Comparison of ENCODE assay signal across 8 cellular contexts in genomic region chr10:98045785-98046389, GRCh38. TPM values are rescaled to one million over a fixed set of nuclear protein-coding genes. Genes with fewer than 3 reads are reported as not detected.
DNase-seq lines count a peak whose midpoint lies in the region; ATAC-seq and TF ChIP-seq lines count a peak whose summit lies in the region.

No MANE protein-coding gene starts in this region.

- H2AFZ ChIP-seq in MM.1S (ENCODE audit: low read length), result no peak overlapping the region

- intact Hi-C loops in left cardiac atrium (cut with DNase I) (loop anchor here in 1 of 2 donors (2.0 to 10.0 kb wide), 2 partner anchors 89 to 131 kb away; partner anchors contain the start of gene R3HCC1L), sciatic nerve (cut with DNase I) (no loop called here)

- no peaks in the 10 kb centered on the region for H3K9me2 ChIP-seq in MM.1S (replicated peaks; ENCODE audit: insufficient read depth, low read length)

- H3K9ac ChIP-seq in MM.1S (ENCODE audit: low read length), result no peak overlapping the region

- TF ChIP-seq CTCF in MM.1S (IDR thresholded peaks at IDR 0.05; ENCODE audit: low read length), result peak; percentile 89

- DNase-seq in AG08396 (ENCODE audit: low spot score) (peak; percentile 68), MM.1S (peak; percentile 69), SKM-1 treated with dmso at 0.1 percent for 144 hours (lab: John Stamatoyannopoulos, UW; ENCODE audit: unreplicated experiment) (peak; percentile 27), left cardiac atrium (peak; percentile 55), sciatic nerve (ENCODE audit: low spot score) (peak; percentile 68)
- peak; percentile 24 for DNase-seq in activated naive CD8-positive, alpha-beta T cell treated with anti-CD3 and anti-CD28 coated beads, Interleukin-2, amount 50 U/mL, for 16 hours (ENCODE audit: low read depth, low spot score)

- no peak overlapping the region for H3K4me2 ChIP-seq in MM.1S (ENCODE audit: low read depth, low read length)

- ATAC-seq in GM18909 (IDR thresholded peaks at IDR 0.05; ENCODE audit: poor library complexity, unreplicated experiment) (peak; percentile 48), left cardiac atrium (peak; percentile 25 to 65), sciatic nerve (peak; percentile 70), HG03095 (IDR thresholded peaks at IDR 0.05; ENCODE audit: unreplicated experiment) (no peak)

- no peaks in the 10 kb centered on the region for H3F3A ChIP-seq in MM.1S (ENCODE audit: insufficient read depth, low read length)

- H3K36me3 ChIP-seq in MM.1S (replicated peaks; ENCODE audit: insufficient read depth, low read length), result no peaks in the 10 kb centered on the region

- no peaks in the 10 kb centered on the region for H3K4me1 ChIP-seq in MM.1S (ENCODE audit: low read length)

- no peaks in the 10 kb centered on the region for H4K20me1 ChIP-seq in MM.1S (ENCODE audit: insufficient read depth, low read length)

- H3K9me3 ChIP-seq in MM.1S (replicated peaks; ENCODE audit: insufficient read depth, low read length), result no peaks in the 10 kb centered on the region

- no peak overlapping the region for H3K27ac ChIP-seq in MM.1S (ENCODE audit: low read length)

- no peak overlapping the region for H3K4me3 ChIP-seq in MM.1S (ENCODE audit: low read length)

- H3K79me2 ChIP-seq in MM.1S (ENCODE audit: low read length), result no peaks in the 10 kb centered on the region

- peaks cover 26% of the 10 kb centered on the region for H3K27me3 ChIP-seq in MM.1S (replicated peaks; ENCODE audit: insufficient read depth, low read length)

RNA-seq across cellular contexts. Expression of gene CRTAC1, which starts 15.5 kb away (rescaled TPM):
- total RNA-seq in left cardiac atrium (10 to 100 TPM in 1 of 2 donors, 1 to 10 TPM in 1; 9.6 to 19.3 TPM), sciatic nerve (23.0 TPM)
